11 cellular contexts compared by ENCODE assay signal in the genomic region with DNA sequence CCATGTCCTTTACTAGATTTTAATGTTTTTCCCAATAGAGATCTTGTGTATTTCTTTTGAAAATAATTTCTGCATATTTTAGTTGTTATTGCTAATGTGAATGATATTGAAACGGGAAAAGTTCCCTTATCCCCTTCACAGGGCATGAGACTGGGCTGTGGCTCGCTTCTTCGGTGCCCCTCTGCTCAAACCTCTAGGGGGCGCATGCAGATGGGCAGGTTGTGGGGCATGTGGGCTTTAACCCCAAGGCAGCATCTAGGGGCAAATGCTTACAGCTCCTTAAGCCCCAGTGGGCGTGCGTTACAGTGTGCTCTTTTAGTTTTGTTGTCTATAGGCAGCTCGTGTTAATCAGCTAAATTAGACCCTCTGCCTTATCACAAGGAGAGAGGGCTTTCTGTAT.
DNase-seq lines count a peak whose midpoint lies in the region; ATAC-seq, FAIRE-seq and TF ChIP-seq lines count a peak whose summit lies in the region.
"Had no signal": no experiment of that assay in that cellular context is flagged by ENCODE, and none has a peak within 500 bp of the region (broad histone marks: within the 10 kb centered on the region; RNA-seq: fewer than 3 reads in every experiment).

No MANE protein-coding gene starts in this region.

- TF ChIP-seq EP300 in Ishikawa (IDR thresholded peaks at IDR 0.05; ENCODE audit: borderline replicate concordance) (no peak), K562 (IDR thresholded peaks at IDR 0.05; ENCODE audit: low read length) (no peak)

- no peaks in the 10 kb centered on the region for H3K27me3 ChIP-seq in K562 (ENCODE audit: control insufficient read depth in 2 of 2, insufficient read depth in 2 of 2, low read length in 2 of 2)
- H3K27me3 ChIP-seq: vagina had no signal

- TF ChIP-seq POLR2A in K562 (conservative IDR thresholded peaks at IDR 0.05) = no peak

- TF ChIP-seq CTCF in K562 (IDR thresholded peaks at IDR 0.05 in 2 of 3, conservative IDR thresholded peaks at IDR 0.05 in 1 of 3; ENCODE audit: insufficient read depth in 2 of 3, low read depth in 1 of 3, low read length in 3 of 3) = peak; percentile 43 to 66 (median 56)
- TF ChIP-seq CTCF in nephron progenitor cell (IDR thresholded peaks at IDR 0.05) = peak; percentile 15

- BruUV-seq in K562 (replicated peaks; lab: Mats Ljungman, UMichigan) = no TSS peak

- WGBS in K562 (ENCODE audit: insufficient coverage, low coverage, missing lambda C conversion rate) = 11% methylated on average over 7 of the region's 7 CpGs

- H3K9me3 ChIP-seq in K562 (replicated peaks; ENCODE audit: control insufficient read depth, insufficient read depth, low read depth, low read length) = no peaks in the 10 kb centered on the region
- H3K9me3 ChIP-seq: BLaER1, vagina had no signal

- H3K27ac Mint-ChIP-seq in nephron progenitor cell = no peak overlapping the region

- intact Hi-C loops in K562 (cut with micrococcal nuclease) (no loop called here), posterior cingulate gyrus (cut with DNase I) (no loop called here)

- no peak overlapping the region for H3K9ac ChIP-seq in K562 (ENCODE audit: insufficient read depth in 1 of 2, low read depth in 2 of 2, low read length in 2 of 2)
- H3K9ac ChIP-seq: BLaER1 had no signal

- H4K20me1 ChIP-seq in K562 (replicated peaks; ENCODE audit: control insufficient read depth, insufficient read depth, low read length) = no peaks in the 10 kb centered on the region
- H4K20me1 ChIP-seq: BLaER1 had no signal

- POLR2A ChIA-PET in K562 (lab: Yijun Ruan, JAX) = interaction anchor here (0.7 kb wide), 1 partner anchor 167 kb away, joined by 3 read pairs; no protein-coding TSS in a partner anchor

- peak; percentile 3 for DNase-seq in NK-92 treated with Interleukin-12 subunit alpha and Interleukin-12 subunit beta, amount 100 ng/mL, for 24 hours (lab: John Stamatoyannopoulos, UW)
- no peak for DNase-seq in NK-92 (lab: John Stamatoyannopoulos, UW; ENCODE audit: unreplicated experiment)
- DNase-seq in K562 (ENCODE audit: extremely low read depth in 1 of 4, low spot score in 3 of 4) = peak in 3 of 4 experiments; percentile 4 to 37 (median 13)
- DNase-seq in nephron progenitor cell = no peak
- DNase-seq in DMS153 treated with DMSO at 0.1 percent for 48 hours (lab: John Stamatoyannopoulos, UW; ENCODE audit: unreplicated experiment) = no peak
- DNase-seq in posterior cingulate gyrus = no peak
- DNase-seq: effector memory CD4-positive, alpha-beta T cell had no signal

- in situ Hi-C loops in K562 (cut with MboI) = no loop called here

- no peak for FAIRE-seq in K562 (lab: Jason Lieb, UNC)

- no peak overlapping the region for H2AFZ ChIP-seq in K562 (ENCODE audit: low read depth, low read length)

- no peak overlapping the region for H3K27ac ChIP-seq in K562 (ENCODE audit: extremely low read depth, low read depth, low read length)
- H3K27ac ChIP-seq: BLaER1, vagina had no signal

- H3K4me1 ChIP-seq in K562 (replicated peaks in 1 of 2; ENCODE audit: control insufficient read depth in 2 of 2, insufficient read depth in 2 of 2, low read length in 2 of 2) = no peaks in the 10 kb centered on the region
- H3K4me1 ChIP-seq: BLaER1, vagina had no signal

- CTCF ChIA-PET in K562 (lab: Yijun Ruan, JAX; ENCODE audit: low intra/inter-chr PET ratio) = no interaction called here

- H3K9me3 Mint-ChIP-seq in nephron progenitor cell = peaks cover 11% of the 10 kb centered on the region

- H3K36me3 Mint-ChIP-seq in nephron progenitor cell (ENCODE audit: low read depth) = no peaks in the 10 kb centered on the region

- H3K4me3 Mint-ChIP-seq in nephron progenitor cell = no peak overlapping the region

- ATAC-seq in K562 = peak; percentile 84
- no peak for ATAC-seq in HG03280 (IDR thresholded peaks at IDR 0.05; ENCODE audit: unreplicated experiment)

- H3K4me3 ChIP-seq in K562 = no peak overlapping the region
- H3K4me3 ChIP-seq: BLaER1, vagina had no signal

- H3K4me1 Mint-ChIP-seq in nephron progenitor cell = peaks cover 16% of the 10 kb centered on the region

- peaks cover 3% of the 10 kb centered on the region for H3K27me3 Mint-ChIP-seq in nephron progenitor cell (ENCODE audit: low read depth, poor library complexity)

- H3K4me2 ChIP-seq in K562 (ENCODE audit: insufficient read depth, low read length) = no peak overlapping the region
- H3K4me2 ChIP-seq: BLaER1 had no signal

- no peaks in the 10 kb centered on the region for H3K9me1 ChIP-seq in K562 (ENCODE audit: control insufficient read depth, insufficient read depth, low read length)

- H3K36me3 ChIP-seq in K562 (ENCODE audit: control insufficient read depth, insufficient read depth, low read length) = no peaks in the 10 kb centered on the region
- H3K36me3 ChIP-seq: BLaER1, vagina had no signal

- peak; percentile 44 for TF ChIP-seq RAD21 in Ishikawa (IDR thresholded peaks at IDR 0.05; ENCODE audit: low read depth)
- TF ChIP-seq RAD21 in K562 (CRISPR knock-in tag; conservative IDR thresholded peaks at IDR 0.05 in 1 of 2, IDR thresholded peaks at IDR 0.05 in 1 of 2) = peak in 1 of 2 experiments; percentile 45; a peak in 2 of 4 replicates

- no peaks in the 10 kb centered on the region for H3K79me2 ChIP-seq in K562 (ENCODE audit: control insufficient read depth, insufficient read depth, low read length)

TF ChIP-seq in Ishikawa, 13 proteins besides CTCF, POLR2A, EP300 and RAD21 (continues in another document):
- TF ChIP-seq FOXM1 (IDR thresholded peaks at IDR 0.05; ENCODE audit: borderline replicate concordance, low read depth) (no peak), REST (IDR thresholded peaks at IDR 0.05; ENCODE audit: low read depth) (no peak), CREB1 (IDR thresholded peaks at IDR 0.05; ENCODE audit: low read depth) (no peak), USF1 (IDR thresholded peaks at IDR 0.05) (no peak)

TF ChIP-seq in K562, 482 proteins besides CTCF, POLR2A, EP300 and RAD21:
- no peak for TF ChIP-seq KAT2B (IDR thresholded peaks at IDR 0.05; ENCODE audit: low read depth, low read length)
- TF ChIP-seq RBM22 (IDR thresholded peaks at IDR 0.05; ENCODE audit: low read depth, low read length, poor library complexity, severe bottlenecking) = no peak
- TF ChIP-seq CTCFL (IDR thresholded peaks at IDR 0.05; ENCODE audit: borderline replicate concordance, insufficient read depth, low read depth, low read length, poor library complexity, severe bottlenecking) = peak; percentile 65

Comparison
In these comparisons a context has a peak if more than half of its experiments do, and no peak if none do; other contexts are left out.
1. DNase-seq: peak in NK-92 treated with Interleukin-12 subunit alpha and Interleukin-12 subunit beta, amount 100 ng/mL, for 24 hours (single experiment) and K562 (3 of 4); none in NK-92 (single experiment), nephron progenitor cell (single experiment), DMS153 treated with DMSO at 0.1 percent for 48 hours (single experiment) and posterior cingulate gyrus (0 of 10).